ENCODE assay signal across 16 cellular contexts in genomic region chr7:116557901-116558300, GRCh38. TPM values are rescaled to one million over a fixed set of nuclear protein-coding genes. Genes with fewer than 3 reads are reported as not detected.
DNase-seq lines count a peak whose midpoint lies in the region; ATAC-seq and TF ChIP-seq lines count a peak whose summit lies in the region.
"Had no signal": no experiment of that assay in that cellular context is flagged by ENCODE, and none has a peak within 500 bp of the region (broad histone marks: within the 10 kb centered on the region; RNA-seq: fewer than 3 reads in every experiment).

No MANE protein-coding gene starts in this region.

- no peak overlapping the region for H4K8ac ChIP-seq in IMR-90 (ENCODE audit: low read depth in 2 of 2, low read length in 2 of 2)

- H3K9me3 Mint-ChIP-seq in stimulated activated naive CD8-positive, alpha-beta T cell treated with anti-CD3 and anti-CD28 coated beads, Interleukin-15, amount 100 ng/mL, for 72 hours, result peaks cover 0 to 5% of the 10 kb centered on the region in 2 donors

- H3K23ac ChIP-seq in IMR-90 (ENCODE audit: low read depth, low read length), result no peak overlapping the region; the same call in 1 of the 2 replicates

- H3K36me3 ChIP-seq in A673 (ENCODE audit: insufficient read depth, low read length, poor library complexity, severe bottlenecking), result peaks cover 82% of the 10 kb centered on the region
- peaks cover 27% of the 10 kb centered on the region for H3K36me3 ChIP-seq in IMR-90 (ENCODE audit: control insufficient read depth, insufficient read depth, low read length)
- peaks cover 0 to 25% of the 10 kb centered on the region in 2 donors for H3K36me3 ChIP-seq in gastroesophageal sphincter
- peaks cover 20 to 42% (median 34%) of the 10 kb centered on the region in 5 donors for H3K36me3 ChIP-seq in subcutaneous abdominal adipose tissue (ENCODE audit: control insufficient read depth in 5 of 5, insufficient read depth in 5 of 5, low read length in 5 of 5)
- H3K36me3 ChIP-seq: BE2C had no signal

- CTCF ChIA-PET in A673 (lab: Charles Lee) (interaction anchor here (0.6 kb wide), 1 partner anchor 432 kb away, joined by 3 read pairs; no protein-coding TSS in a partner anchor), IMR-90 (lab: Yijun Ruan, JAX) (no interaction called here)

- no peak for TF ChIP-seq RAD21 in IMR-90 (IDR thresholded peaks at IDR 0.05; ENCODE audit: low read length)

- DNase-seq in A673 (ENCODE audit: low spot score) (peak; percentile 95), IMR-90 (no peak), NCI-H510A (lab: John Stamatoyannopoulos, UW) (no peak)
- no peak for DNase-seq in stimulated activated naive CD8-positive, alpha-beta T cell treated with anti-CD3 and anti-CD28 coated beads, Interleukin-15, amount 100 ng/mL, for 72 hours
- DNase-seq: BE2C; CD4-positive, alpha-beta memory T cell; KG1; NCI-H1092 treated with DMSO at 0.1 percent for 48 hours; NCI-H1694; NCI-H345; NCI-H774; PC-9; SHP77 had no signal

- H2BK5ac ChIP-seq in IMR-90 (ENCODE audit: low read depth, low read length, poor library complexity, severe bottlenecking), result peak overlapping the region; percentile 16

- H3K4me3 ChIP-seq in A673 (ENCODE audit: low read depth, low read length, poor library complexity, severe bottlenecking) (no peak overlapping the region), IMR-90 (ENCODE audit: insufficient read depth, low read depth, low read length) (no peak overlapping the region), gastroesophageal sphincter (no peak overlapping the region), subcutaneous abdominal adipose tissue (ENCODE audit: low read depth in 1 of 5, low read length in 5 of 5) (no peak overlapping the region)
- H3K4me3 ChIP-seq: PC-9 had no signal

- H2AK9ac ChIP-seq in IMR-90 (replicated peaks; ENCODE audit: low read depth, low read length, poor library complexity), result no peak overlapping the region

- TF ChIP-seq POLR2A in IMR-90 (IDR thresholded peaks at IDR 0.05; ENCODE audit: low read depth, low read length) (no peak), gastroesophageal sphincter (IDR thresholded peaks at IDR 0.05) (no peak)

- H3K27ac Mint-ChIP-seq in stimulated activated naive CD8-positive, alpha-beta T cell treated with anti-CD3 and anti-CD28 coated beads, Interleukin-15, amount 100 ng/mL, for 72 hours, result no peak overlapping the region
- H3K27ac Mint-ChIP-seq: CD4-positive, alpha-beta memory T cell had no signal

- TF ChIP-seq EP300 in gastroesophageal sphincter (IDR thresholded peaks at IDR 0.05), result no peak

- peaks cover 19% of the 10 kb centered on the region for H3K9me1 ChIP-seq in IMR-90 (ENCODE audit: insufficient read depth, low read length)

- no peak overlapping the region; the same call in 1 of the 2 replicates for H3K14ac ChIP-seq in IMR-90 (replicated peaks; ENCODE audit: low read depth, low read length)

- H3K4me1 Mint-ChIP-seq in stimulated activated naive CD8-positive, alpha-beta T cell treated with anti-CD3 and anti-CD28 coated beads, Interleukin-15, amount 100 ng/mL, for 72 hours, result no peaks in the 10 kb centered on the region
- H3K4me1 Mint-ChIP-seq: CD4-positive, alpha-beta memory T cell had no signal

- in situ Hi-C loops in IMR-90 (cut with MboI; ENCODE audit: low sequenced_read_pairs), result no loop called here

- peaks cover 68% of the 10 kb centered on the region for H3K27me3 Mint-ChIP-seq in stimulated activated naive CD8-positive, alpha-beta T cell treated with anti-CD3 and anti-CD28 coated beads, Interleukin-15, amount 100 ng/mL, for 72 hours

- H3K4me3 Mint-ChIP-seq in stimulated activated naive CD8-positive, alpha-beta T cell treated with anti-CD3 and anti-CD28 coated beads, Interleukin-15, amount 100 ng/mL, for 72 hours, result no peak overlapping the region
- H3K4me3 Mint-ChIP-seq: CD4-positive, alpha-beta memory T cell had no signal

- BruUV-seq in A673 (replicated peaks; lab: Mats Ljungman, UMichigan) (no TSS peak), IMR-90 (replicated peaks; lab: Mats Ljungman, UMichigan) (no TSS peak)

- ATAC-seq in IMR-90 (ENCODE audit: low read depth) (no peak), gastroesophageal sphincter (no peak), HG02938 (IDR thresholded peaks at IDR 0.05; ENCODE audit: unreplicated experiment) (no peak)
- ATAC-seq in stimulated activated naive CD8-positive, alpha-beta T cell treated with anti-CD3 and anti-CD28 coated beads, Interleukin-15, amount 100 ng/mL, for 72 hours, result no peak

- H3K18ac ChIP-seq in IMR-90 (ENCODE audit: low read depth, low read length), result no peak overlapping the region

- intact Hi-C loops in A673 (cut with micrococcal nuclease; ENCODE audit: unreplicated experiment) (loop anchor here (2.0 kb wide), 1 partner anchor 29 kb away; no protein-coding TSS in a partner anchor), IMR-90 (cut with micrococcal nuclease) (no loop called here)

- no peak overlapping the region for H2AK5ac ChIP-seq in IMR-90 (ENCODE audit: low read depth, low read length)

- H3K4me1 ChIP-seq in A673 (ENCODE audit: insufficient read depth, low read length, poor library complexity, severe bottlenecking) (peaks cover 87% of the 10 kb centered on the region), IMR-90 (ENCODE audit: control insufficient read depth, insufficient read depth, low read length) (peaks cover 10% of the 10 kb centered on the region), gastroesophageal sphincter (peaks cover 20 to 80% (median 34%) of the 10 kb centered on the region in 3 donors), subcutaneous abdominal adipose tissue (ENCODE audit: control insufficient read depth in 5 of 5, insufficient read depth in 5 of 5, low read length in 5 of 5) (peaks cover 10 to 52% (median 32%) of the 10 kb centered on the region in 5 donors)
- H3K4me1 ChIP-seq: BE2C had no signal

- WGBS in IMR-90 (ENCODE audit: extremely low coverage in 2 of 2, insufficient read length in 1 of 2), 2 experiments, result 71% methylated on average over 1 of the region's 4 CpGs; no CpG with 5 or more reads in 1 of the 2 experiments
- 67 to 87% methylated on average over 3 to 4 of the region's 4 CpGs for WGBS in gastroesophageal sphincter (ENCODE audit: low coverage in 1 of 2), 2 donors

- no peak overlapping the region for H4K91ac ChIP-seq in IMR-90 (ENCODE audit: insufficient read depth, low read depth, low read length)

- dilution Hi-C loops in IMR-90 (cut with HindIII; ENCODE audit: low sequenced_read_pairs, unreplicated experiment), result no loop called here

- H3K27me3 ChIP-seq in A673 (replicated peaks; ENCODE audit: insufficient read depth, low read depth, low read length, poor library complexity) (no peaks in the 10 kb centered on the region), IMR-90 (ENCODE audit: control insufficient read depth, insufficient read depth, low read length) (no peaks in the 10 kb centered on the region), gastroesophageal sphincter (no peaks in the 10 kb centered on the region), subcutaneous abdominal adipose tissue (ENCODE audit: control insufficient read depth in 5 of 5, insufficient read depth in 4 of 5, low read length in 5 of 5) (no peaks in the 10 kb centered on the region)
- H3K27me3 ChIP-seq: BE2C had no signal

- H3K9ac ChIP-seq in IMR-90 (ENCODE audit: low read depth, low read length) (no peak overlapping the region), subcutaneous abdominal adipose tissue (ENCODE audit: low read length in 5 of 5) (no peak overlapping the region)

- H3K27ac ChIP-seq in A673 (ENCODE audit: low read depth, low read length, poor library complexity, severe bottlenecking), result peak overlapping the region; percentile 49
- no peak overlapping the region for H3K27ac ChIP-seq in IMR-90 (ENCODE audit: insufficient read depth, low read length)
- peak overlapping the region in 3 of 4 donors; percentile 70 to 77 (median 71) for H3K27ac ChIP-seq in gastroesophageal sphincter
- H3K27ac ChIP-seq in subcutaneous abdominal adipose tissue (ENCODE audit: low read depth, low read length), result peak overlapping the region; percentile 84
- H3K27ac ChIP-seq: PC-9 had no signal

- H4K20me1 ChIP-seq in IMR-90 (ENCODE audit: insufficient read depth, low read length), result peaks cover 15% of the 10 kb centered on the region

- H3K4ac ChIP-seq in IMR-90 (ENCODE audit: low read depth, low read length), result peak overlapping the region; percentile 33; the same call in 1 of the 2 replicates

- H2BK120ac ChIP-seq in IMR-90 (ENCODE audit: low read depth, low read length), result no peak overlapping the region

- no peak overlapping the region for H4K5ac ChIP-seq in IMR-90 (ENCODE audit: low read depth, low read length)

- H2BK20ac ChIP-seq in IMR-90 (ENCODE audit: low read depth, low read length), result no peak overlapping the region

- H3K9me3 ChIP-seq in A673 (ENCODE audit: low read depth, low read length, poor library complexity, severe bottlenecking), result no peaks in the 10 kb centered on the region
- H3K9me3 ChIP-seq in IMR-90 (ENCODE audit: control insufficient read depth, insufficient read depth, low read length), result no peaks in the 10 kb centered on the region
- no peaks in the 10 kb centered on the region for H3K9me3 ChIP-seq in gastroesophageal sphincter
- no peaks in the 10 kb centered on the region for H3K9me3 ChIP-seq in subcutaneous abdominal adipose tissue (ENCODE audit: control insufficient read depth in 5 of 5, low read length in 5 of 5)
- H3K9me3 ChIP-seq: BE2C had no signal

- H3K4me2 ChIP-seq in IMR-90 (ENCODE audit: low read depth, low read length), result no peak overlapping the region
- H3K4me2 ChIP-seq: PC-9 had no signal

- no peak overlapping the region for H2BK15ac ChIP-seq in IMR-90 (ENCODE audit: low read depth, low read length)

- POLR2A ChIA-PET in A673 (lab: Charles Lee; ENCODE audit: low non-redundant PET), result no interaction called here
- POLR2A ChIA-PET in IMR-90 (lab: Charles Lee; ENCODE audit: unreplicated experiment), result no interaction called here

- TF ChIP-seq CTCF in A673 (conservative IDR thresholded peaks at IDR 0.05; ENCODE audit: low read depth, low read length), result no peak
- TF ChIP-seq CTCF in IMR-90 (conservative IDR thresholded peaks at IDR 0.05; ENCODE audit: low read depth, low read length), result no peak
- TF ChIP-seq CTCF in gastroesophageal sphincter (IDR thresholded peaks at IDR 0.05), result no peak

- peaks cover 22 to 64% of the 10 kb centered on the region in 2 experiments for H3K79me1 ChIP-seq in IMR-90 (ENCODE audit: low read depth in 1 of 2, low read length in 2 of 2)

- no peak overlapping the region for H3K56ac ChIP-seq in IMR-90 (ENCODE audit: extremely low read depth, insufficient read depth, low read length)

- H2AFZ ChIP-seq in IMR-90 (replicated peaks; ENCODE audit: low read length, poor library complexity), result no peak overlapping the region
- H2AFZ ChIP-seq: PC-9 had no signal

RNA-seq across cellular contexts. Expression of gene CAV1, which starts 33.1 kb away (rescaled TPM):
- total RNA-seq in A673 (2021) (1,757 and 2,074 TPM in 2 replicates), IMR-90 (2012; rRNA removed) (1,496 and 1,592 TPM in 2 replicates), gastroesophageal sphincter (100 to 1,000 TPM; 546 to 772 (median 602) TPM)
- 1,549 and 1,808 TPM in 2 replicates for polyA plus RNA-seq in IMR-90 (2012; rRNA removed)
- polyA plus RNA-seq in IMR-90 (2012; cell fraction: cytosol; rRNA removed), result 1,102 and 4,328 TPM in 2 replicates
- 319 and 633 TPM in 2 replicates for polyA plus RNA-seq in IMR-90 (2012; cell fraction: nucleus; rRNA removed; ENCODE audit: low replicate concordance)
- total RNA-seq: CD4-positive, alpha-beta memory T cell had no signal
- polyA plus RNA-seq: CD4-positive, alpha-beta memory T cell had no signal

RNA-seq across cellular contexts. Expression of gene CAV2, which starts 58.4 kb away (rescaled TPM):
- total RNA-seq in A673 (2021) (265 and 286 TPM in 2 replicates), IMR-90 (2012; rRNA removed) (199 and 217 TPM in 2 replicates), gastroesophageal sphincter (100 to 1,000 TPM; 142 to 188 (median 170) TPM)
- polyA plus RNA-seq in IMR-90 (2012; rRNA removed), result 217 and 265 TPM in 2 replicates
- polyA plus RNA-seq in IMR-90 (2012; cell fraction: cytosol; rRNA removed), result 110 and 169 TPM in 2 replicates
- polyA plus RNA-seq in IMR-90 (2012; cell fraction: nucleus; rRNA removed; ENCODE audit: low replicate concordance), result 42.8 and 115 TPM in 2 replicates
- polyA plus RNA-seq: CD4-positive, alpha-beta memory T cell had no signal
